In genomic region chr15:96353931-96354730, GRCh38 we compare ENCODE assay signal across 8 cellular contexts. TPM values are rescaled to one million over a fixed set of nuclear protein-coding genes. Genes with fewer than 3 reads are reported as not detected.
A peak's percentile ranks its signal among the peaks of the same experiment; 100 is the strongest.
DNase-seq lines count a peak whose midpoint lies in the region; ATAC-seq lines count a peak whose summit lies in the region.

No MANE protein-coding gene starts in this region.

- H3K27me3 Mint-ChIP-seq in activated T-cell treated with anti-CD3 and anti-CD28 coated beads, Interleukin-2, amount 50 U/mL, for 24 hours: peaks cover 64% of the 10 kb centered on the region

- DNase-seq in 8988T (peak; percentile 76), MG63 (peak; percentile 47), dedifferentiated amniotic fluid mesenchymal stem cell (ENCODE audit: extremely low spot score) (no peak), DMS53 (lab: John Stamatoyannopoulos, UW) (no peak)
- DNase-seq in activated T-cell treated with anti-CD3 and anti-CD28 coated beads, Interleukin-2, amount 50 U/mL, for 24 hours: no peak
- DNase-seq in activated CD8-positive, alpha-beta memory T cell treated with anti-CD3 and anti-CD28 coated beads for 24 hours: no peak

- H3K4me3 Mint-ChIP-seq in activated T-cell treated with anti-CD3 and anti-CD28 coated beads, Interleukin-2, amount 50 U/mL, for 24 hours: no peak overlapping the region

- H3K9me3 ChIP-seq in MG63 (no peaks in the 10 kb centered on the region), mucosa of rectum (ENCODE audit: control insufficient read depth in 2 of 2, low read length in 2 of 2) (peaks cover 0 to 2% of the 10 kb centered on the region in 2 donors)

- peak overlapping the region; percentile 32 to 58 for H3K9ac ChIP-seq in mucosa of rectum (ENCODE audit: low read depth in 1 of 2, low read length in 2 of 2)

- H3K4me3 ChIP-seq in MG63 (peak overlapping the region; percentile 51), mucosa of rectum (ENCODE audit: low read length in 2 of 2) (peak overlapping the region; percentile 52 to 57)

- H3K36me3 Mint-ChIP-seq in activated T-cell treated with anti-CD3 and anti-CD28 coated beads, Interleukin-2, amount 50 U/mL, for 24 hours (ENCODE audit: low read depth): no peaks in the 10 kb centered on the region

- peak overlapping the region; percentile 48 to 54 for H3K27ac ChIP-seq in mucosa of rectum (ENCODE audit: low read depth in 2 of 2, low read length in 2 of 2)

- peaks cover 5 to 8% of the 10 kb centered on the region in 2 donors for H3K4me1 ChIP-seq in mucosa of rectum (ENCODE audit: control insufficient read depth in 2 of 2, insufficient read depth in 2 of 2, low read length in 2 of 2)

- H3K36me3 ChIP-seq in MG63: peaks cover 5% of the 10 kb centered on the region
- no peaks in the 10 kb centered on the region for H3K36me3 ChIP-seq in mucosa of rectum (ENCODE audit: control insufficient read depth in 2 of 2, insufficient read depth in 2 of 2, low read length in 2 of 2)

- ATAC-seq in esophagus mucosa: peak; percentile 13

- no peaks in the 10 kb centered on the region for H3K9me3 Mint-ChIP-seq in activated T-cell treated with anti-CD3 and anti-CD28 coated beads, Interleukin-2, amount 50 U/mL, for 24 hours

- H3K27ac Mint-ChIP-seq in activated T-cell treated with anti-CD3 and anti-CD28 coated beads, Interleukin-2, amount 50 U/mL, for 24 hours: no peak overlapping the region

- H3K27me3 ChIP-seq in MG63: no peaks in the 10 kb centered on the region
- peaks cover 39 to 42% of the 10 kb centered on the region in 2 donors for H3K27me3 ChIP-seq in mucosa of rectum (ENCODE audit: control insufficient read depth in 2 of 2, insufficient read depth in 2 of 2, low read length in 2 of 2)

- peaks cover 29% of the 10 kb centered on the region for H3K4me1 Mint-ChIP-seq in activated T-cell treated with anti-CD3 and anti-CD28 coated beads, Interleukin-2, amount 50 U/mL, for 24 hours (ENCODE audit: low read depth)

RNA-seq across cellular contexts. Expression of gene NR2F2, which starts 23.6 kb away (rescaled TPM):
- 1.3 and 1.9 TPM in 2 replicates for total RNA-seq in MG63 (2014; rRNA removed; shearing (Covaris generic); ENCODE audit: low replicate concordance)
- 6.9 TPM for total RNA-seq in esophagus mucosa

Comparison
In these comparisons a context has a peak if more than half of its experiments do, and no peak if none do; other contexts are left out.
1. DNase-seq: peak in 8988T (single experiment) and MG63 (single experiment); none in dedifferentiated amniotic fluid mesenchymal stem cell (single experiment), activated T-cell treated with anti-CD3 and anti-CD28 coated beads, Interleukin-2, amount 50 U/mL, for 24 hours (single experiment), DMS53 (single experiment) and activated CD8-positive, alpha-beta memory T cell treated with anti-CD3 and anti-CD28 coated beads for 24 hours (single experiment).